Comparison of ENCODE assay signal across 1 cellular context in genomic region chr18:3454365-3455089, GRCh38.
TF ChIP-seq lines count a peak whose summit lies in the region.

No MANE protein-coding gene starts in this region.

TF ChIP-seq in K562, 482 proteins besides CTCF, POLR2A, EP300 and RAD21 (continued from another document and continues in another):
- no peak for TF ChIP-seq PRDM10 (IDR thresholded peaks at IDR 0.05; ENCODE audit: partially characterized antibody)
- no peak for TF ChIP-seq PATZ1 (CRISPR knock-in tag; IDR thresholded peaks at IDR 0.05; ENCODE audit: borderline replicate concordance)
- TF ChIP-seq JUND (IDR thresholded peaks at IDR 0.05; ENCODE audit: borderline replicate concordance, low read depth, low read length): peak; percentile 50; the same call in 1 of the 2 replicates
- TF ChIP-seq JUND (tag; IDR thresholded peaks at IDR 0.05; ENCODE audit: borderline replicate concordance, low read depth, low read length): no peak; the same call in 2 of the 3 replicates
- TF ChIP-seq BCOR (IDR thresholded peaks at IDR 0.05): no peak
- TF ChIP-seq RBM17 (IDR thresholded peaks at IDR 0.05; ENCODE audit: borderline replicate concordance, low read depth, low read length): no peak
- TF ChIP-seq CEBPG (CRISPR knock-in tag; IDR thresholded peaks at IDR 0.05): no peak
- no peak for TF ChIP-seq CEBPG (tag; conservative IDR thresholded peaks at IDR 0.05 in 1 of 2, IDR thresholded peaks at IDR 0.05 in 1 of 2)
- peak; percentile 47 for TF ChIP-seq TBP (optimal IDR thresholded peaks at IDR 0.05; ENCODE audit: low read depth, low read length)
- no peak for TF ChIP-seq GABPB1 (CRISPR knock-in tag; IDR thresholded peaks at IDR 0.05)
- TF ChIP-seq KAT7 (CRISPR knock-in tag; IDR thresholded peaks at IDR 0.05; ENCODE audit: borderline replicate concordance): no peak
- TF ChIP-seq SMC3 (conservative IDR thresholded peaks at IDR 0.05; ENCODE audit: insufficient read depth, low read depth, low read length): peak; percentile 77
- TF ChIP-seq KAT8 (IDR thresholded peaks at IDR 0.05; ENCODE audit: low read depth): no peak
- no peak for TF ChIP-seq GMEB1 (CRISPR knock-in tag; IDR thresholded peaks at IDR 0.05)
- no peak for TF ChIP-seq ZHX1 (conservative IDR thresholded peaks at IDR 0.05; ENCODE audit: low read length)
- no peak for TF ChIP-seq TOE1 (IDR thresholded peaks at IDR 0.05; ENCODE audit: borderline replicate concordance)
- no peak for TF ChIP-seq TOE1 (CRISPR knock-in tag; IDR thresholded peaks at IDR 0.05; ENCODE audit: borderline replicate concordance, low read depth)
- no peak for TF ChIP-seq PBX2 (CRISPR knock-in tag; IDR thresholded peaks at IDR 0.05; ENCODE audit: low read depth)
- TF ChIP-seq PBX2 (tag; conservative IDR thresholded peaks at IDR 0.05; ENCODE audit: low read depth): no peak
- no peak for TF ChIP-seq ZNF184 (CRISPR knock-in tag; IDR thresholded peaks at IDR 0.05)
- TF ChIP-seq TBL1XR1 (IDR thresholded peaks at IDR 0.05; ENCODE audit: low read length in 2 of 2): peak in 1 of 2 experiments; percentile 45; a peak in 1 of 4 replicates
- TF ChIP-seq ZNF143 (CRISPR knock-in tag; IDR thresholded peaks at IDR 0.05): no peak
- no peak for TF ChIP-seq POLR2H (tag; IDR thresholded peaks at IDR 0.05; ENCODE audit: low read depth)
- TF ChIP-seq MBD2 (IDR thresholded peaks at IDR 0.05; ENCODE audit: borderline replicate concordance, low read depth): no peak
- TF ChIP-seq TEAD4 (IDR thresholded peaks at IDR 0.05; ENCODE audit: low read length): peak; percentile 68
- TF ChIP-seq TEAD4 (CRISPR knock-in tag; IDR thresholded peaks at IDR 0.05; ENCODE audit: borderline replicate concordance): no peak
- peak; percentile 79 for TF ChIP-seq MAFG (tag; conservative IDR thresholded peaks at IDR 0.05)
- TF ChIP-seq CGGBP1 (CRISPR knock-in tag; IDR thresholded peaks at IDR 0.05): no peak
- no peak for TF ChIP-seq TAL1 (IDR thresholded peaks at IDR 0.05)
- TF ChIP-seq HBP1 (CRISPR knock-in tag; IDR thresholded peaks at IDR 0.05): no peak
- no peak for TF ChIP-seq PREB (CRISPR knock-in tag; IDR thresholded peaks at IDR 0.05)
- TF ChIP-seq HMG20B (CRISPR knock-in tag; IDR thresholded peaks at IDR 0.05): no peak
- no peak for TF ChIP-seq CREB3 (tag; conservative IDR thresholded peaks at IDR 0.05; ENCODE audit: low read depth)
- no peak for TF ChIP-seq VEZF1 (CRISPR knock-in tag; IDR thresholded peaks at IDR 0.05)
- no peak for TF ChIP-seq STAT5B (CRISPR knock-in tag; IDR thresholded peaks at IDR 0.05)
- no peak for TF ChIP-seq MED1 (CRISPR knock-in tag; IDR thresholded peaks at IDR 0.05; ENCODE audit: borderline replicate concordance)
- no peak for TF ChIP-seq SP1 (CRISPR knock-in tag; IDR thresholded peaks at IDR 0.05)
- no peak for TF ChIP-seq CBX2 (IDR thresholded peaks at IDR 0.05; ENCODE audit: insufficient read depth, low read length, poor library complexity, severe bottlenecking)
- TF ChIP-seq JUN (IDR thresholded peaks at IDR 0.05; ENCODE audit: borderline replicate concordance, low read depth, low read length): no peak
- TF ChIP-seq JUN (CRISPR knock-in tag; IDR thresholded peaks at IDR 0.05; ENCODE audit: borderline replicate concordance): no peak
- no peak for TF ChIP-seq ELK3 (CRISPR knock-in tag; IDR thresholded peaks at IDR 0.05)
- no peak for TF ChIP-seq ZC3H8 (IDR thresholded peaks at IDR 0.05)
